In the genomic region with DNA sequence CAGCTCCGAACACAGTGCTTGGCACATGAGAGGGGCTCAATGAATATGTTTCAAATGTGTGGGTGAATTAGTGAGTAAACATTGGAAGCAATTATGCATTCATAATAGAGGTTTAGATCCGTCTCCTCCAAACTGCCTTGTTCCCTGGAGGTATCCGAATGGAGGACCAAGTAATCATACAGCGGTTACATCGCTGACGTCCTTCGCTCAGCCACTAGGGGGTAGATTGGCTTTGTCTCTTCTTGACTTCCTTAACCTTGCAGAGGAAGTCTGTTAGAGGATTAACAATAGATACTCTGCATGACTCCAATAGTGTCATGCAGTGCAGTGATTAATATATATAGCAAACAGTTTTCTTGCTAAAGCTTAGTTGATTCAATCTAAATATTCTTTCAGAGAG, we compare ENCODE assay signal across 9 cellular contexts.
A peak's percentile ranks its signal among the peaks of the same experiment; 100 is the strongest.
DNase-seq lines count a peak whose midpoint lies in the region; ATAC-seq and TF ChIP-seq lines count a peak whose summit lies in the region.
"Had no signal": no experiment of that assay in that cellular context is flagged by ENCODE, and none has a peak within 500 bp of the region (broad histone marks: within the 10 kb centered on the region; RNA-seq: fewer than 3 reads in every experiment).

No MANE protein-coding gene starts in this region.

- TF ChIP-seq CTCF in brain (conservative IDR thresholded peaks at IDR 0.05), result peak; percentile 47 to 61

- no peaks in the 10 kb centered on the region for H3K27me3 ChIP-seq in MG63

- H3K9me3 Mint-ChIP-seq in brain, result no peaks in the 10 kb centered on the region

- no peaks in the 10 kb centered on the region for H3K9me3 ChIP-seq in MG63

- ATAC-seq in left lobe of liver (peak; percentile 97), GM19035 (IDR thresholded peaks at IDR 0.05; ENCODE audit: unreplicated experiment) (no peak), GM18511 (IDR thresholded peaks at IDR 0.05; ENCODE audit: unreplicated experiment) (no peak), GM18498 (IDR thresholded peaks at IDR 0.05; ENCODE audit: unreplicated experiment) (no peak)

- peaks cover 37% of the 10 kb centered on the region for H3K4me1 Mint-ChIP-seq in brain

- no peak overlapping the region for H3K4me3 Mint-ChIP-seq in brain

- no peaks in the 10 kb centered on the region for H3K36me3 ChIP-seq in MG63

- peak overlapping the region in 1 of 5 experiments; percentile 46 for H3K27ac Mint-ChIP-seq in brain

- no peaks in the 10 kb centered on the region for H3K27me3 Mint-ChIP-seq in brain

- DNase-seq in GDM1 (lab: John Stamatoyannopoulos, UW) (peak; percentile 8), MG63 (peak; percentile 7), left lobe of liver (ENCODE audit: low spot score) (peak; percentile 48), activated T-cell treated with anti-CD3 and anti-CD28 coated beads for 4 hours (no peak)

- no peak overlapping the region for H3K4me3 ChIP-seq in MG63
- H3K4me3 ChIP-seq: skin epidermis had no signal

- H3K36me3 Mint-ChIP-seq in brain, result peaks cover 16% of the 10 kb centered on the region
